Comparison of ENCODE assay signal across 9 cellular contexts in the genomic region with DNA sequence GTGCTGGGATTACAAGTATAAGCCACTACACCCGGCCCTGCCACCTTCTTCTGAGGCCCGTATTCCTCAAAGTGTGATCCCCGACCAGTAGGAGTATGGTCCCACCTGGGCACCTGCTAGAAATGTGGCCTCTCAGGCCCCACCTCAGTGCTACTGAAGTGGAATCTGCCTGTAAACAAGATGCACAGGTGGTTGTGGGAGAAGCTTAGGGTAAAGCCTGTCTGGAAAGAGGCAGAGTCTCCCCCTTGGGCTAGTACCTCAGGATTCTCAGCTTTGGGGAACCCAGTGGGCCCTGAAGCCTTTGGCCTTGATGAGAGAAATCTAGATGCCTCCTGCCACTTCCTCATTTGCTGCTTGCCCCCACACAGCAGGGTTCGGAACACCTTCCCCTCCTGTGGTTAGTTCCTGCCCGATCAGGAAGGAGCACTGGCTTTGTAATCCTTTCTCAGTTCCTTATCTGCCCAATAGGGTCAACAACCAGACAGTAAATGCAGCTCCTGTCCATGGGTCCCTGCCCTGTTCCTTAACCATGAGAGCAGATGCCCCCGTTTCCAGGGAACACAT. TPM values are rescaled to one million over a fixed set of nuclear protein-coding genes. Genes with fewer than 3 reads are reported as not detected.
DNase-seq lines count a peak whose midpoint lies in the region; ATAC-seq lines count a peak whose summit lies in the region.
"Had no signal": no experiment of that assay in that cellular context is flagged by ENCODE, and none has a peak within 500 bp of the region (broad histone marks: within the 10 kb centered on the region; RNA-seq: fewer than 3 reads in every experiment).

No MANE protein-coding gene starts in this region.

- H3K4me1 Mint-ChIP-seq in CD4-positive, CD25-positive, alpha-beta regulatory T cell = peaks cover 5 to 90% (median 57%) of the 10 kb centered on the region in 4 donors
- peaks cover 51% of the 10 kb centered on the region for H3K4me1 Mint-ChIP-seq in memory B cell

- H3K4me3 ChIP-seq in CD4-positive, CD25-positive, alpha-beta regulatory T cell (ENCODE audit: low read depth, low read length) = peak overlapping the region; percentile 19

- DNase-seq in CD4-positive, CD25-positive, alpha-beta regulatory T cell = peak in 2 of 3 donors; percentile 13 to 40
- DNase-seq in GM19240 (ENCODE audit: insufficient read length, low spot score) (peak; percentile 27), memory B cell (ENCODE audit: low spot score in 2 of 2) (peak; percentile 64 to 77), NCI-H345 (lab: John Stamatoyannopoulos, UW) (no peak), NCI-H2196 treated with DMSO at 0.1 percent for 48 hours (lab: John Stamatoyannopoulos, UW; ENCODE audit: unreplicated experiment) (no peak)
- peak; percentile 23 to 38 for DNase-seq in activated CD4-positive, alpha-beta T cell treated with anti-CD3 and anti-CD28 coated beads, Interleukin-2, amount 50 U/mL, for 48 hours
- no peak for DNase-seq in stimulated activated CD4-positive, alpha-beta T cell treated with anti-CD3 and anti-CD28 coated beads, Interleukin-4, amount 100 ng/mL, for 1 hour

- H3K27me3 ChIP-seq in CD4-positive, CD25-positive, alpha-beta regulatory T cell (ENCODE audit: control insufficient read depth, insufficient read depth, low read length) = no peaks in the 10 kb centered on the region

- no peaks in the 10 kb centered on the region for H3K36me3 ChIP-seq in CD4-positive, CD25-positive, alpha-beta regulatory T cell (ENCODE audit: control insufficient read depth, insufficient read depth, low read length)

- peak overlapping the region; percentile 85 to 93 (median 90) for H3K27ac Mint-ChIP-seq in CD4-positive, CD25-positive, alpha-beta regulatory T cell
- peak overlapping the region; percentile 96 for H3K27ac Mint-ChIP-seq in memory B cell

- H3K9me3 ChIP-seq in CD4-positive, CD25-positive, alpha-beta regulatory T cell (ENCODE audit: control insufficient read depth in 2 of 2, low read length in 2 of 2) = no peaks in the 10 kb centered on the region

- peaks cover 63% of the 10 kb centered on the region for H3K4me1 ChIP-seq in CD4-positive, CD25-positive, alpha-beta regulatory T cell (ENCODE audit: control insufficient read depth, insufficient read depth, low read length, poor library complexity, severe bottlenecking)

- H3K27ac ChIP-seq in CD4-positive, CD25-positive, alpha-beta regulatory T cell (ENCODE audit: insufficient read depth, low read length, poor library complexity, severe bottlenecking) = peak overlapping the region; percentile 73

- no peak for ATAC-seq in CD4-positive, CD25-positive, alpha-beta regulatory T cell (ENCODE audit: low read depth in 2 of 2)
- ATAC-seq in HG03196 (IDR thresholded peaks at IDR 0.05; ENCODE audit: unreplicated experiment) (peak; percentile 52), memory B cell (ENCODE audit: low read depth) (peak; percentile 83)

- peak overlapping the region; percentile 8 to 84 (median 52) for H3K4me3 Mint-ChIP-seq in CD4-positive, CD25-positive, alpha-beta regulatory T cell
- peak overlapping the region; percentile 61 for H3K4me3 Mint-ChIP-seq in memory B cell
- H3K4me3 Mint-ChIP-seq: neural crest cell had no signal

- H3K36me3 Mint-ChIP-seq in CD4-positive, CD25-positive, alpha-beta regulatory T cell = peaks cover 2% of the 10 kb centered on the region
- peaks cover under 1% of the 10 kb centered on the region for H3K36me3 Mint-ChIP-seq in memory B cell

- no peaks in the 10 kb centered on the region for H3K9me3 Mint-ChIP-seq in CD4-positive, CD25-positive, alpha-beta regulatory T cell
- H3K9me3 Mint-ChIP-seq in memory B cell = no peaks in the 10 kb centered on the region
- H3K9me3 Mint-ChIP-seq: neural crest cell had no signal

- H3K27me3 Mint-ChIP-seq in CD4-positive, CD25-positive, alpha-beta regulatory T cell = no peaks in the 10 kb centered on the region
- H3K27me3 Mint-ChIP-seq in memory B cell = no peaks in the 10 kb centered on the region

RNA-seq across cellular contexts. Expression of a gene that starts 25.2 kb away (rescaled TPM):
- 8.2 TPM for total RNA-seq in CD4-positive, CD25-positive, alpha-beta regulatory T cell
- polyA plus RNA-seq in CD4-positive, CD25-positive, alpha-beta regulatory T cell = 1 to 10 TPM; 5.1 to 8.8 (median 7.7) TPM

RNA-seq across cellular contexts. Expression of a gene that starts 27.7 kb away (rescaled TPM):
- total RNA-seq in CD4-positive, CD25-positive, alpha-beta regulatory T cell = 48.2 TPM
- polyA plus RNA-seq in CD4-positive, CD25-positive, alpha-beta regulatory T cell = 100 to 1,000 TPM; 157 to 242 (median 168) TPM

RNA-seq across cellular contexts. Expression of a gene that starts 41.6 kb away (rescaled TPM):
- total RNA-seq in CD4-positive, CD25-positive, alpha-beta regulatory T cell = 3.2 TPM
- 1 to 10 TPM in 2 of 4 donors, under 1 TPM in 2; 0.26 to 1.7 (median 0.96) TPM for polyA plus RNA-seq in CD4-positive, CD25-positive, alpha-beta regulatory T cell

RNA-seq across cellular contexts. Expression of a gene that starts 54.6 kb away (rescaled TPM):
- 0.49 TPM for total RNA-seq in CD4-positive, CD25-positive, alpha-beta regulatory T cell
- not detected for polyA plus RNA-seq in CD4-positive, CD25-positive, alpha-beta regulatory T cell

Comparison
In these comparisons a context has a peak if more than half of its experiments do, and no peak if none do; other contexts are left out.
1. ATAC-seq: peak in HG03196 (single experiment) and memory B cell (single experiment); none in CD4-positive, CD25-positive, alpha-beta regulatory T cell (0 of 2).
2. DNase-seq: peak in CD4-positive, CD25-positive, alpha-beta regulatory T cell (2 of 3), GM19240 (single experiment), activated CD4-positive, alpha-beta T cell treated with anti-CD3 and anti-CD28 coated beads, Interleukin-2, amount 50 U/mL, for 48 hours (2 of 2) and memory B cell (2 of 2); none in NCI-H345 (single experiment), NCI-H2196 treated with DMSO at 0.1 percent for 48 hours (single experiment) and stimulated activated CD4-positive, alpha-beta T cell treated with anti-CD3 and anti-CD28 coated beads, Interleukin-4, amount 100 ng/mL, for 1 hour (single experiment).